In the genomic region with DNA sequence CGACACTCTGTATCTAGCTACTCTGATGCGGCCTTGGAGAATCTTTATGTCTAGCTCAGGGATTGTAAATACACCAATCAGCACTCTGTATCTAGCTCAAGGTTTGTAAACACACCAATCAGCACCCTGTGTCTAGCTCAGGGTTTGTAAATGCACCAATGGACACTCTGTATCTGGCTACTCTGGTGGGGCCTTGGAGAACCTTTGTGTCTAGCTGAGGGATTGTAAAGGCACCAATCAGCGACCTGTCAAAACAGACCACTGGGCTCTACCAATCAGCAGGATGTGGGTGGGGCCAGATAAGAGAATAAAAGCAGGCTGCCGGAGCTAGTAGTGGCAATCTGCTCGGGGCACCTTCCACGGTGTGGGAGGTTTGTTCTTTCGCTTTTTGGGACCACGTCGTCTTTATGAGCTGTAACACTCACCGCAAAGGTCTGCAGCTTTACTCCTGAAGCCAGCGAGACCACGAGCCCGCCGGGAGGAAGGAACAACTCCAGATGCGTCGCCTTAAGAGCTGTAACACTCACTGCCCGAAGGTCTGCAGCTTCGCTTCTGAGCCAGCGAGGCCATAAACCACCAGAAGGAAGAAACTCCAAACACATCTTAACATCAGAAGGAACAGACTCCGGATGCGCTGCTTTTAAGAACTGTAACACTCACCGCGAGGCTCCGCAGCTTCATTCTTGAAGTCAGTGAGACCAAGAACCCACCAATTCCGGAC, we compare ENCODE assay signal across 11 cellular contexts. TPM values are rescaled to one million over a fixed set of nuclear protein-coding genes. Genes with fewer than 3 reads are reported as not detected.
"Had no signal": no experiment of that assay in that cellular context is flagged by ENCODE, and none has a peak within 500 bp of the region (broad histone marks: within the 10 kb centered on the region; RNA-seq: fewer than 3 reads in every experiment).

No MANE protein-coding gene starts in this region.

RNA-seq across cellular contexts. Expression of gene SPO11, which starts 19.5 kb away (rescaled TPM):
- total RNA-seq: breast epithelium, cerebellum, dermis blood vessel endothelial cell, epithelial cell of proximal tubule, gastroesophageal sphincter, kidney, left ventricle myocardium inferior, mucosa of gallbladder, posterior vena cava, right cardiac atrium had no signal
- polyA plus RNA-seq: right cardiac atrium, small intestine had no signal
